In genomic region chr13:19782727-19783682, GRCh38 we compare ENCODE assay signal across 8 cellular contexts.
DNase-seq lines count a peak whose midpoint lies in the region; ATAC-seq lines count a peak whose summit lies in the region.
"Not testable (repeated sequence)": the region's sequence is repeated elsewhere in the genome, so short reads cannot be mapped to it uniquely, and the experiment has no call there.

Gene PSPC1, minus strand, starts transcription at chr13:19782945. Its CDS starts 188 bp downstream, at chr13:19782757.

- peak within 1 kb of the TSS; percentile 80 for H3K4me2 ChIP-seq in BLaER1

- peak within 1 kb of the TSS; percentile 99 for H3K9ac ChIP-seq in BLaER1

- not testable (repeated sequence) for H3K4me1 ChIP-seq in BLaER1

- ATAC-seq in GM19351 (IDR thresholded peaks at IDR 0.05; ENCODE audit: unreplicated experiment): peak; percentile 90
- ATAC-seq in HG03521 (IDR thresholded peaks at IDR 0.05; ENCODE audit: unreplicated experiment): peak; percentile 89

- H4K20me1 ChIP-seq in BLaER1: peaks cover 16% of the 10 kb centered on the region

- not testable (repeated sequence) for H3K27me3 ChIP-seq in BLaER1

- peak; percentile 99 for DNase-seq in NCI-H748 treated with DMSO at 0.1 percent for 48 hours (lab: John Stamatoyannopoulos, UW)
- peak; percentile 85 to 93 for DNase-seq in activated CD4-positive, alpha-beta T cell treated with anti-CD3 and anti-CD28 coated beads, Interleukin-2, amount 50 U/mL, for 24 hours (ENCODE audit: low read depth in 1 of 2, low spot score in 1 of 2)
- DNase-seq in dedifferentiated amniotic fluid mesenchymal stem cell (ENCODE audit: extremely low spot score): peak; percentile 92
- DNase-seq in left kidney (ENCODE audit: low read depth, low spot score): peak; percentile 98
- DNase-seq in stimulated activated CD4-positive, alpha-beta T cell treated with anti-CD3 and anti-CD28 coated beads, Interleukin-2, amount 100 ng/mL, for 24 hours: peak; percentile 93 to 94

- peak within 1 kb of the TSS; percentile 98 for H3K27ac ChIP-seq in BLaER1

- not testable (repeated sequence) for H3K36me3 ChIP-seq in BLaER1

- H3K9me3 ChIP-seq in BLaER1: not testable (repeated sequence)

- peak within 1 kb of the TSS; percentile 88 for H3K4me3 ChIP-seq in BLaER1

Comparison
In these comparisons a context has a peak if more than half of its experiments do, and no peak if none do; other contexts are left out.
1. Peak in every context shown above with its lines: DNase-seq, ATAC-seq, H3K4me3 ChIP-seq and H3K27ac ChIP-seq.